In genomic region chr7:47523401-47523800, GRCh38 we compare ENCODE assay signal across 23 cellular contexts. TPM values are rescaled to one million over a fixed set of nuclear protein-coding genes. Genes with fewer than 3 reads are reported as not detected.
"Had no signal": no experiment of that assay in that cellular context is flagged by ENCODE, and none has a peak within 500 bp of the region (broad histone marks: within the 10 kb centered on the region; RNA-seq: fewer than 3 reads in every experiment).

No MANE protein-coding gene starts in this region.

- H3K27ac ChIP-seq: brain microvascular endothelial cell, KMS-11, Peyer's patch had no signal

- H3K27me3 ChIP-seq: brain microvascular endothelial cell, Peyer's patch had no signal

- H3K9me3 ChIP-seq: Peyer's patch had no signal

- DNase-seq: activated CD4-positive, alpha-beta memory T cell treated with anti-CD3 and anti-CD28 coated beads for 36 hours; activated CD4-positive, alpha-beta T cell treated with anti-CD3 and anti-CD28 coated beads, Interleukin-2, amount 10 ng/mL, durations not matched to agents 7 days and 5 days; activated CD4-positive, CD25-positive, alpha-beta regulatory T cell; activated CD8-positive, alpha-beta memory T cell treated with anti-CD3 and anti-CD28 coated beads for 24 hours; activated gamma-delta T cell treated with Interleukin-2 at 50 U/mL for 16 hours; activated naive CD4-positive, alpha-beta T cell treated with anti-CD3 and anti-CD28 coated beads, Interleukin-2, amount 10 ng/mL, durations not matched to agents 7 days and 5 days; activated naive CD8-positive, alpha-beta T cell treated with anti-CD3 and anti-CD28 coated beads for 36 hours; activated T-cell treated with anti-CD3 and anti-CD28 coated beads, Interleukin-2, amount 50 U/mL, for 48 hours; brain microvascular endothelial cell; NCI-H1092; NCI-H1417; NCI-H1694; NCI-H2029; NCI-H2107; NCI-H2171 treated with DMSO at 0.1 percent for 48 hours; NCI-H226; NCI-H526; NK-92 treated with Interleukin-12 subunit alpha and Interleukin-12 subunit beta, amount 100 ng/mL, for 24 hours; OCI-M1; SHP77 treated with DMSO at 0.1 percent for 48 hours had no signal

- H3K4me3 ChIP-seq: Peyer's patch had no signal

- ATAC-seq: activated T-helper 17 cell treated with anti-CD3 and anti-CD28 coated beads, Interleukin-2, amount 50 U/mL, for 72 hours had no signal

- H3K4me2 ChIP-seq: KMS-11 had no signal

- H3K9ac ChIP-seq: KMS-11 had no signal

RNA-seq across cellular contexts. Expression of gene TNS3, which starts 58.5 kb away (rescaled TPM):
- total RNA-seq: activated CD4-positive, alpha-beta T cell treated with anti-CD3 and anti-CD28 coated beads, Interleukin-2, amount 10 ng/mL, durations not matched to agents 7 days and 5 days had no signal
